ENCODE assay signal across 8 cellular contexts in the genomic region with DNA sequence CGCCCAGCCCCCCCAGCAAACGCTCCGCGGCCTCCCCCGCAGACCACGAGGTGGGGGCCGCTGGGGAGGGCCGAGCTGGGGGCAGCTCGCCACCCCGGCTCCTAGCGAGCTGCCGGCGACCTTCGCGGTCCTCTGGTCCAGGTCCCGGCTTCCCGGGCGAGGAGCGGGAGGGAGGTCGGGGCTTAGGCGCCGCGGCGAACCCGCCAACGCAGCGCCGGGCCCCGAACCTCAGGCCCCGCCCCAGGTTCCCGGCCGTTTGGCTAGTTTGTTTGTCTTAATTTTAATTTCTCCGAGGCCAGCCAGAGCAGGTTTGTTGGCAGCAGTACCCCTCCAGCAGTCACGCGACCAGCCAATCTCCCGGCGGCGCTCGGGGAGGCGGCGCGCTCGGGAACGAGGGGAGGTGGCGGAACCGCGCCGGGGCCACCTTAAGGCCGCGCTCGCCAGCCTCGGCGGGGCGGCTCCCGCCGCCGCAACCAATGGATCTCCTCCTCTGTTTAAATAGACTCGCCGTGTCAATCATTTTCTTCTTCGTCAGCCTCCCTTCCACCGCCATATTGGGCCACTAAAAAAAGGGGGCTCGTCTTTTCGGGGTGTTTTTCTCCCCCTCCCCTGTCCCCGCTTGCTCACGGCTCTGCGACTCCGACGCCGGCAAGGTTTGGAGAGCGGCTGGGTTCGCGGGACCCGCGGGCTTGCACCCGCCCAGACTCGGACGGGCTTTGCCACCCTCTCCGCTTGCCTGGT. TPM values are rescaled to one million over a fixed set of nuclear protein-coding genes. Genes with fewer than 3 reads are reported as not detected.
DNase-seq lines count a peak whose midpoint lies in the region; FAIRE-seq and TF ChIP-seq lines count a peak whose summit lies in the region.

CDKN1B (plus strand) TSS at position 524 of the 741 bp plus-strand sequence. CDS start 472 bp downstream, outside the sequence.

- intact Hi-C loops in activated naive CD4-positive, alpha-beta T cell treated with anti-CD3 and anti-CD28 coated beads for 36 hours (cut with micrococcal nuclease): loop anchor here (1.0 to 5.0 kb wide), 6 partner anchors 8 to 360 kb away; partner anchors contain the start of genes BORCS5, CREBL2 and GPR19

- H3K36me3 ChIP-seq in ES-I3 (ENCODE audit: insufficient read depth, low read length) (peaks cover 3% of the 10 kb centered on the region; the same call in 1 of the 2 replicates), HEK293 (ENCODE audit: control insufficient read depth in 2 of 2, insufficient read depth in 1 of 2, low read length in 2 of 2) (peaks cover 6 to 29% of the 10 kb centered on the region in 2 experiments; a peak in 2 of 3 replicates), SK-N-MC (ENCODE audit: insufficient read depth, low read length) (peaks cover 30% of the 10 kb centered on the region), neuronal stem cell (replicated peaks in 1 of 2; ENCODE audit: control insufficient read depth in 2 of 2, insufficient read depth in 2 of 2, low read length in 2 of 2) (peaks cover 5 to 40% of the 10 kb centered on the region in 2 donors)

- no peaks in the 10 kb centered on the region for H3K79me1 ChIP-seq in neuronal stem cell (ENCODE audit: low read depth, low read length)

- peak within 1 kb of the TSS; percentile 98 for H3K14ac ChIP-seq in neuronal stem cell (ENCODE audit: low read length)

- peak within 1 kb of the TSS; percentile 82 for H2BK15ac ChIP-seq in neuronal stem cell (ENCODE audit: low read length)

- peak; percentile 84 for DNase-seq in NCI-H1048 (lab: John Stamatoyannopoulos, UW)
- DNase-seq in SK-N-MC (ENCODE audit: low read depth, low spot score): no peak
- DNase-seq in activated naive CD4-positive, alpha-beta T cell treated with anti-CD3 and anti-CD28 coated beads for 36 hours: peak; percentile 90
- peak; percentile 94 for DNase-seq in frontal cortex (ENCODE audit: low spot score in 2 of 2)
- peak; percentile 75 for DNase-seq in neuronal stem cell (ENCODE audit: low spot score)
- DNase-seq in substantia nigra (lab: John Stamatoyannopoulos, UW): peak; percentile 60 to 95 (median 84)

- peak within 1 kb of the TSS; percentile 89 for H2BK120ac ChIP-seq in neuronal stem cell (ENCODE audit: low read depth, low read length)

- H3K27ac Mint-ChIP-seq in activated naive CD4-positive, alpha-beta T cell treated with anti-CD3 and anti-CD28 coated beads for 36 hours: peak within 1 kb of the TSS; percentile 98

- H3K4me3 Mint-ChIP-seq in activated naive CD4-positive, alpha-beta T cell treated with anti-CD3 and anti-CD28 coated beads for 36 hours: peak within 1 kb of the TSS; percentile 98

- H3K9me3 ChIP-seq in ES-I3 (ENCODE audit: control insufficient read depth, insufficient read depth, low read length) (no peaks in the 10 kb centered on the region), HEK293 (ENCODE audit: control insufficient read depth, insufficient read depth, low read depth, low read length) (no peaks in the 10 kb centered on the region), SK-N-MC (ENCODE audit: low read depth, low read length) (no peaks in the 10 kb centered on the region), neuronal stem cell (replicated peaks in 1 of 2; ENCODE audit: control insufficient read depth in 2 of 2, insufficient read depth in 1 of 2, low read depth in 1 of 2, low read length in 2 of 2) (no peaks in the 10 kb centered on the region)

- peaks cover 55% of the 10 kb centered on the region for H3K4me1 Mint-ChIP-seq in activated naive CD4-positive, alpha-beta T cell treated with anti-CD3 and anti-CD28 coated beads for 36 hours (ENCODE audit: low read depth)

- H3K4me3 ChIP-seq in HEK293 (ENCODE audit: low read depth, low read length) (peak within 1 kb of the TSS; percentile 98), SK-N-MC (peak within 1 kb of the TSS; percentile 97), neuronal stem cell (ENCODE audit: low read length in 2 of 2) (peak within 1 kb of the TSS; percentile 93 to 94)

- no peak for TF ChIP-seq CTCF in HEK293 (tag by site-specific recombination; IDR thresholded peaks at IDR 0.05)

- H3K18ac ChIP-seq in neuronal stem cell (ENCODE audit: low read length): peak within 1 kb of the TSS; percentile 100

- no peak within 1 kb of the TSS for H2BK12ac ChIP-seq in neuronal stem cell (ENCODE audit: low read length)

- POLR2A ChIA-PET in HEK293 (lab: Yijun Ruan, JAX): interaction anchor here (1.3 to 4.7 kb wide), 3 partner anchors 9 to 360 kb away, joined by 3 to 55 read pairs (median 6); partner anchors contain the start of gene BORCS5

- no peaks in the 10 kb centered on the region for H3K27me3 ChIP-seq in neuronal stem cell (ENCODE audit: control insufficient read depth in 3 of 3, insufficient read depth in 3 of 3, low read depth in 1 of 3, low read length in 3 of 3)

- peak within 1 kb of the TSS; percentile 53 for H3K23ac ChIP-seq in neuronal stem cell (ENCODE audit: low read depth, low read length, poor library complexity)

- peak within 1 kb of the TSS; percentile 71 for H3K4ac ChIP-seq in neuronal stem cell (ENCODE audit: low read length)

- H3K27ac ChIP-seq in HEK293 (ENCODE audit: extremely low read depth, low read depth, low read length) (peak within 1 kb of the TSS; percentile 99), SK-N-MC (peak within 1 kb of the TSS; percentile 86), neuronal stem cell (replicated peaks; ENCODE audit: low read length) (peak within 1 kb of the TSS; percentile 95), substantia nigra (ENCODE audit: low read depth, low read length, poor library complexity, severe bottlenecking) (peak within 1 kb of the TSS; percentile 99)

- H4K91ac ChIP-seq in neuronal stem cell (ENCODE audit: low read depth, low read length, poor library complexity): no peak within 1 kb of the TSS

- H3K9ac ChIP-seq in ES-I3 (ENCODE audit: low read depth, low read length) (peak within 1 kb of the TSS; percentile 87), SK-N-MC (ENCODE audit: insufficient read length) (peak within 1 kb of the TSS; percentile 98), neuronal stem cell (ENCODE audit: low read depth, low read length, poor library complexity) (peak within 1 kb of the TSS; percentile 96)

- H2AK5ac ChIP-seq in neuronal stem cell (ENCODE audit: low read depth, low read length): peak within 1 kb of the TSS; percentile 93

- no peak within 1 kb of the TSS for H4K8ac ChIP-seq in neuronal stem cell (ENCODE audit: low read depth, low read length)

- H3K27me3 Mint-ChIP-seq in activated naive CD4-positive, alpha-beta T cell treated with anti-CD3 and anti-CD28 coated beads for 36 hours (ENCODE audit: low read depth): no peaks in the 10 kb centered on the region

- no CpG with 5 or more reads among the region's 78 CpGs for WGBS in neuronal stem cell (ENCODE audit: extremely low coverage in 2 of 2, insufficient read length in 2 of 2, insufficient replicate concordance in 1 of 2), 2 donors

- CTCF ChIA-PET in HEK293 (lab: Yijun Ruan, JAX): interaction anchor here (0.7 to 7.4 kb wide), 4 partner anchors 20 to 369 kb away, joined by 4 to 51 read pairs (median 8); no protein-coding TSS in a partner anchor
- CTCF ChIA-PET in activated naive CD4-positive, alpha-beta T cell treated with anti-CD3 and anti-CD28 coated beads for 36 hours (lab: Charles Lee): interaction anchor here (0.9 to 2.0 kb wide), 5 partner anchors 10 to 72 kb away, joined by 3 to 28 read pairs (median 5); no protein-coding TSS in a partner anchor

- H3K9me3 Mint-ChIP-seq in activated naive CD4-positive, alpha-beta T cell treated with anti-CD3 and anti-CD28 coated beads for 36 hours: no peaks in the 10 kb centered on the region

- H3K36me3 Mint-ChIP-seq in activated naive CD4-positive, alpha-beta T cell treated with anti-CD3 and anti-CD28 coated beads for 36 hours (ENCODE audit: low read depth): peaks cover 42% of the 10 kb centered on the region

- H2AFZ ChIP-seq in neuronal stem cell (ENCODE audit: low read length): peak within 1 kb of the TSS; percentile 73

- H3K4me2 ChIP-seq in neuronal stem cell (ENCODE audit: insufficient read depth, low read length, poor library complexity, severe bottlenecking): peak within 1 kb of the TSS; percentile 73

- peak within 1 kb of the TSS; percentile 95 for H2BK5ac ChIP-seq in neuronal stem cell (ENCODE audit: low read length)

- no peak for FAIRE-seq in frontal cortex (lab: Jason Lieb, UNC)

- H3K4me1 ChIP-seq in ES-I3 (ENCODE audit: insufficient read depth, low read length) (peaks cover 25% of the 10 kb centered on the region), HEK293 (ENCODE audit: control insufficient read depth, insufficient read depth, low read length) (peaks cover 32% of the 10 kb centered on the region), neuronal stem cell (ENCODE audit: control insufficient read depth in 2 of 2, insufficient read depth in 1 of 2, low read depth in 1 of 2, low read length in 2 of 2) (peaks cover 21 to 46% of the 10 kb centered on the region in 2 donors)

TF ChIP-seq in HEK293, 187 proteins besides CTCF, POLR2A, EP300 and RAD21 (continues in another document):
- TF ChIP-seq ZNF214 (tag by site-specific recombination; IDR thresholded peaks at IDR 0.05; ENCODE audit: borderline replicate concordance): no peak
- no peak for TF ChIP-seq ZNF112 (tag by site-specific recombination; IDR thresholded peaks at IDR 0.05)
- TF ChIP-seq ZNF76 (tag by site-specific recombination; IDR thresholded peaks at IDR 0.05; ENCODE audit: borderline replicate concordance, low read depth): peak; percentile 71
- TF ChIP-seq KLF7 (tag by site-specific recombination; IDR thresholded peaks at IDR 0.05; ENCODE audit: borderline replicate concordance): peak; percentile 61; the same call in 1 of the 2 replicates
- TF ChIP-seq SP3 (tag by site-specific recombination; IDR thresholded peaks at IDR 0.05): peak; percentile 70
- TF ChIP-seq ZBTB8A (tag by site-specific recombination; IDR thresholded peaks at IDR 0.05): peak; percentile 88
- TF ChIP-seq, protein P1, sequence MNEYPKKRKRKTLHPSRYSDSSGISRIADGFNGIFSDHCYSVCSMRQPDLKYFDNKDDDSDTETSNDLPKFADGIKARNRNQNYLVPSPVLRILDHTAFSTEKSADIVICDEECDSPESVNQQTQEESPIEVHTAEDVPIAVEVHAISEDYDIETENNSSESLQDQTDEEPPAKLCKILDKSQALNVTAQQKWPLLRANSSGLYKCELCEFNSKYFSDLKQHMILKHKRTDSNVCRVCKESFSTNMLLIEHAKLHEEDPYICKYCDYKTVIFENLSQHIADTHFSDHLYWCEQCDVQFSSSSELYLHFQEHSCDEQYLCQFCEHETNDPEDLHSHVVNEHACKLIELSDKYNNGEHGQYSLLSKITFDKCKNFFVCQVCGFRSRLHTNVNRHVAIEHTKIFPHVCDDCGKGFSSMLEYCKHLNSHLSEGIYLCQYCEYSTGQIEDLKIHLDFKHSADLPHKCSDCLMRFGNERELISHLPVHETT (tag by site-specific recombination; IDR thresholded peaks at IDR 0.05): no peak
- peak; percentile 86 for TF ChIP-seq ZFP69B (tag by site-specific recombination; IDR thresholded peaks at IDR 0.05)
- peak; percentile 87 for TF ChIP-seq ZNF223 (tag by site-specific recombination; IDR thresholded peaks at IDR 0.05)

RNA-seq across cellular contexts. Expression of gene CDKN1B, which starts in this region (rescaled TPM):
- 10 to 100 TPM; 35.9 to 39.1 TPM for total RNA-seq in activated naive CD4-positive, alpha-beta T cell treated with anti-CD3 and anti-CD28 coated beads for 36 hours
- 151 TPM for total RNA-seq in frontal cortex
- polyA plus RNA-seq in neuronal stem cell (2013, experiment 1 of 2): 49.7 TPM
- polyA plus RNA-seq in neuronal stem cell (2013, experiment 2 of 2): 51.1 TPM
